17 cellular contexts compared by ENCODE assay signal in the genomic region with DNA sequence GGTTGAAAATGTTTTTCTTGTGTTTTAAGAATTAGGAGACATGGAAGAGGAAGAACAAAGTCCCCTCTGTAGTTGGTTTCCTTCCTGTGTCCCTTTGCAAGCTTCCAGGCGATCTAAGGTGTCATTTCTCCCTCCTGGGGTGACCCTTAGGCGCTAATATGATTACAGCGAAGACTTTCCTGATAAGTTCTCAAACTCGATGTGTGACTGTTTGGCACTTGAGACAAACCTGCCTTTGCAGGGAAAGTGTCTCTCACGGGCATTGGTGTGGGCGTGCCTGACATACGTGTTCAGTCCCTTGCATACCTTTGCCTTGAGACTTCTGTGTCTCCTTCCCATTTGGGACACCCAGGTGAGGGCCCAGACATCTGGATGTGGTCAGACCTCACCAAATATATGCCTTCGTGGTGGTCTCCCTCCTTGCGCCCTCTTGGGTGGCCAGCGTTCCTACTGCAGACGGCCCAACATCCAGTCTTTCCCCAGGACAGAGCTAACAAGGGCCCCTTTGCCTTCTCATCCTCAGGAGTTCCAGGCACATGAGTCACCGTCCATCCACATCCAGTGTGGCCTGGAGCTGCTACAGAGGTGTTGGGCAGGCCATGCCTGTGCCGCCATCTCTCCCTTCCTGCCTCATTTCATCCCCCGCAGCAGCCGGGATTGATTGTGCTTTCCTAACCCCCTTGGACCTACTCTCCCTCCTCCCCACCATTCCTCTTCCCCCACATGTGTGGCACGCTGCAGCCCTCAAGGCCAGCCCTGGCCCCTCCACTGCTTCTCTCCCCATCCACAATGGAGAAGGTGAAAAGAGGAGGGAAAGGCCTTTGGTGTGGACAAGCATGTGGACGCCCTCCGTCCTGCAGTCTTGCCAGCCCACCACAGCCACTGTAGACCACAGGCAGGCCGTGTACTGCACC. TPM values are rescaled to one million over a fixed set of nuclear protein-coding genes. Genes with fewer than 3 reads are reported as not detected.
DNase-seq lines count a peak whose midpoint lies in the region; ATAC-seq, FAIRE-seq and TF ChIP-seq lines count a peak whose summit lies in the region.
"Had no signal": no experiment of that assay in that cellular context is flagged by ENCODE, and none has a peak within 500 bp of the region (broad histone marks: within the 10 kb centered on the region; RNA-seq: fewer than 3 reads in every experiment).

No MANE protein-coding gene starts in this region.

- no peak overlapping the region for H3K27ac Mint-ChIP-seq in T-helper 17 cell

- H3K79me2 ChIP-seq in HepG2 (ENCODE audit: insufficient read depth, low read length): peaks cover 15% of the 10 kb centered on the region
- peaks cover 15% of the 10 kb centered on the region for H3K79me2 ChIP-seq in hepatocyte

- no peak for TF ChIP-seq RAD21 in HepG2 (CRISPR knock-in tag; IDR thresholded peaks at IDR 0.05)

- H3K4me1 Mint-ChIP-seq in T-helper 17 cell: peaks cover 20% of the 10 kb centered on the region

- no peak overlapping the region for H3K4me2 ChIP-seq in HepG2 (ENCODE audit: low read depth, low read length)
- no peak overlapping the region for H3K4me2 ChIP-seq in hepatocyte

- TF ChIP-seq EP300 in HepG2 (IDR thresholded peaks at IDR 0.05; ENCODE audit: low read depth in 2 of 2, low read length in 2 of 2) (no peak), HepG2 (CRISPR knock-in tag; IDR thresholded peaks at IDR 0.05; ENCODE audit: borderline replicate concordance) (no peak), transverse colon (IDR thresholded peaks at IDR 0.05; ENCODE audit: low read depth) (no peak)

- FAIRE-seq in HepG2 (lab: Jason Lieb, UNC): no peak
- FAIRE-seq: endometrium, pancreas had no signal

- CTCF ChIA-PET in HepG2 (lab: Yijun Ruan, JAX; ENCODE audit: low intra/inter-chr PET ratio, low total read pairs): no interaction called here

- intact Hi-C loops in HepG2 (cut with micrococcal nuclease; ENCODE audit: unreplicated experiment): no loop called here
- intact Hi-C loops in right lobe of liver (cut with DNase I): no loop called here
- intact Hi-C loops in transverse colon (cut with DNase I; ENCODE audit: low total_unique reads): no loop called here

- H3K9me2 ChIP-seq in hepatocyte (replicated peaks; ENCODE audit: insufficient read depth): no peaks in the 10 kb centered on the region

- no peak for TF ChIP-seq CTCF in HepG2 (CRISPR knock-in tag; IDR thresholded peaks at IDR 0.05)
- TF ChIP-seq CTCF in right lobe of liver (IDR thresholded peaks at IDR 0.05): no peak
- TF ChIP-seq CTCF in fibroblast of villous mesenchyme (IDR thresholded peaks at IDR 0.05; ENCODE audit: insufficient read depth, low read depth, low read length): no peak
- TF ChIP-seq CTCF in WERI-Rb-1 (IDR thresholded peaks at IDR 0.05; ENCODE audit: low read depth, low read length): no peak
- no peak for TF ChIP-seq CTCF in hepatocyte (IDR thresholded peaks at IDR 0.05; ENCODE audit: poor library complexity)
- TF ChIP-seq CTCF in transverse colon (IDR thresholded peaks at IDR 0.05): no peak

- 0 out of 2 replicates have a peak, but pooled peaks cover 5% of the 10 kb centered on the region for H4K20me1 ChIP-seq in HepG2 (ENCODE audit: insufficient read depth, low read length)
- H4K20me1 ChIP-seq in hepatocyte (ENCODE audit: insufficient read depth, poor library complexity, severe bottlenecking): peaks cover 3% of the 10 kb centered on the region

- H3K36me3 ChIP-seq in HepG2 (replicated peaks in 1 of 2; ENCODE audit: control insufficient read depth in 1 of 2, insufficient read depth in 2 of 2, low read length in 2 of 2): peaks cover 18 to 54% of the 10 kb centered on the region in 2 experiments; a peak in 4 of 5 replicates
- peaks cover 2 to 40% (median 5%) of the 10 kb centered on the region in 4 donors for H3K36me3 ChIP-seq in right lobe of liver
- peaks cover 70% of the 10 kb centered on the region for H3K36me3 ChIP-seq in WERI-Rb-1
- H3K36me3 ChIP-seq in hepatocyte (replicated peaks; ENCODE audit: insufficient read depth, low read depth): no peaks in the 10 kb centered on the region
- peaks cover 0 to 46% (median 10%) of the 10 kb centered on the region in 4 donors for H3K36me3 ChIP-seq in transverse colon

- ATAC-seq in HepG2 (no peak), right lobe of liver (no peak), T-helper 17 cell (no peak)
- ATAC-seq: lower lobe of right lung, pancreas had no signal

- BruUV-seq in HepG2 (replicated peaks; lab: Mats Ljungman, UMichigan): no TSS peak

- TF ChIP-seq POLR2A in HepG2 (IDR thresholded peaks at IDR 0.05; ENCODE audit: insufficient read depth in 1 of 2, low read depth in 2 of 2, low read length in 2 of 2) (no peak), right lobe of liver (IDR thresholded peaks at IDR 0.05) (no peak), transverse colon (IDR thresholded peaks at IDR 0.05) (no peak)

- POLR2A ChIA-PET in HepG2 (lab: Yijun Ruan, JAX): no interaction called here

- no peaks in the 10 kb centered on the region for H3K27me3 Mint-ChIP-seq in T-helper 17 cell

- H3K9ac ChIP-seq in HepG2 (ENCODE audit: insufficient read depth, low read depth, low read length): no peak overlapping the region

- H3K4me3 Mint-ChIP-seq in T-helper 17 cell: peak overlapping the region; percentile 31

- H2AFZ ChIP-seq in HepG2 (ENCODE audit: low read length): no peak overlapping the region
- H2AFZ ChIP-seq in hepatocyte: no peak overlapping the region

- 99% methylated on average over 19 of the region's 19 CpGs for WGBS in HepG2 (ENCODE audit: low lambda C conversion rate)
- WGBS in right lobe of liver (ENCODE audit: insufficient coverage, low coverage, low lambda C conversion rate, missing lambda C conversion rate): 88% methylated on average over 11 of the region's 19 CpGs
- 86% methylated on average over 19 of the region's 19 CpGs for WGBS in hepatocyte (ENCODE audit: low lambda C conversion rate, missing lambda C conversion rate)
- 93% methylated on average over 19 of the region's 19 CpGs; no CpG with 5 or more reads in 1 of the 2 donors for WGBS in transverse colon (ENCODE audit: low coverage in 1 of 2), 2 donors

- H3K9me3 ChIP-seq in HepG2 (ENCODE audit: low read length): no peaks in the 10 kb centered on the region
- no peaks in the 10 kb centered on the region for H3K9me3 ChIP-seq in right lobe of liver
- no peaks in the 10 kb centered on the region for H3K9me3 ChIP-seq in T-helper 17 cell (ENCODE audit: control insufficient read depth, low read length, poor library complexity, severe bottlenecking)
- H3K9me3 ChIP-seq in WERI-Rb-1 (ENCODE audit: severe bottlenecking): no peaks in the 10 kb centered on the region
- H3K9me3 ChIP-seq in hepatocyte (ENCODE audit: low read depth): no peaks in the 10 kb centered on the region
- no peaks in the 10 kb centered on the region for H3K9me3 ChIP-seq in transverse colon
- H3K9me3 ChIP-seq: lower lobe of right lung, pancreas, upper lobe of left lung had no signal

- no peak overlapping the region for H3K27ac ChIP-seq in HepG2 (ENCODE audit: extremely low read length, insufficient read depth, low read length)
- H3K27ac ChIP-seq in right lobe of liver: no peak overlapping the region
- H3K27ac ChIP-seq in WERI-Rb-1: no peak overlapping the region
- no peak overlapping the region for H3K27ac ChIP-seq in hepatocyte
- no peak overlapping the region for H3K27ac ChIP-seq in transverse colon
- H3K27ac ChIP-seq: lower lobe of right lung, pancreas, SK-N-MC, upper lobe of left lung had no signal

- peaks cover 10% of the 10 kb centered on the region for H3K4me1 ChIP-seq in HepG2 (ENCODE audit: insufficient read depth, low read length)
- peaks cover 0 to 8% (median 3%) of the 10 kb centered on the region in 4 donors for H3K4me1 ChIP-seq in right lobe of liver
- H3K4me1 ChIP-seq in hepatocyte (ENCODE audit: insufficient read depth): peaks cover 11% of the 10 kb centered on the region
- peaks cover 3 to 17% (median 12%) of the 10 kb centered on the region in 4 donors for H3K4me1 ChIP-seq in transverse colon

- H3K27me3 ChIP-seq in HepG2 (ENCODE audit: control insufficient read depth in 1 of 2, insufficient read depth in 2 of 2, low read length in 2 of 2): no peaks in the 10 kb centered on the region; a peak in 1 of 5 replicates
- H3K27me3 ChIP-seq in right lobe of liver: no peaks in the 10 kb centered on the region
- no peaks in the 10 kb centered on the region for H3K27me3 ChIP-seq in WERI-Rb-1 (ENCODE audit: insufficient read depth, low read depth, severe bottlenecking)
- H3K27me3 ChIP-seq in hepatocyte: no peaks in the 10 kb centered on the region
- no peaks in the 10 kb centered on the region for H3K27me3 ChIP-seq in transverse colon
- H3K27me3 ChIP-seq: pancreas, upper lobe of left lung had no signal

- DNase-seq in HepG2 (ENCODE audit: low spot score): no peak
- no peak for DNase-seq in right lobe of liver
- no peak for DNase-seq in T-helper 17 cell
- peak; percentile 38 for DNase-seq in fibroblast of villous mesenchyme (ENCODE audit: low read depth)
- DNase-seq in WERI-Rb-1: no peak
- no peak for DNase-seq in SHP77 treated with DMSO at 0.1 percent for 48 hours (lab: John Stamatoyannopoulos, UW)
- DNase-seq in hepatocyte (ENCODE audit: low spot score): no peak
- no peak for DNase-seq in transverse colon
- DNase-seq: activated T-cell treated with anti-CD3 and anti-CD28 coated beads, Interleukin-2, amount 50 U/mL, for 1 hour; aorta; lower lobe of right lung; NCI-H69; stimulated activated CD8-positive, alpha-beta memory T cell treated with anti-CD3 and anti-CD28 coated beads, Interleukin-4, amount 100 ng/mL, for 48 hours; upper lobe of left lung had no signal

- H3K4me3 ChIP-seq in HepG2 (replicated peaks in 1 of 3; ENCODE audit: insufficient read depth in 1 of 3, low read depth in 2 of 3, low read length in 3 of 3) (no peak overlapping the region), right lobe of liver (no peak overlapping the region), fibroblast of villous mesenchyme (ENCODE audit: low read depth, low read length) (no peak overlapping the region), WERI-Rb-1 (ENCODE audit: low read depth, low read length) (no peak overlapping the region), hepatocyte (no peak overlapping the region), transverse colon (no peak overlapping the region)
- H3K4me3 ChIP-seq: lower lobe of right lung, pancreas, SK-N-MC, upper lobe of left lung had no signal

- peaks cover 5% of the 10 kb centered on the region for H3K36me3 Mint-ChIP-seq in T-helper 17 cell (ENCODE audit: low read depth)

- in situ Hi-C loops in HepG2 (cut with HindIII; ENCODE audit: extremely low pct_ligation_motif_present, low pct_unique_long_range_greater_than_20kb) (no loop called here), transverse colon (cut with MboI; ENCODE audit: low pct_ligation_motif_present in 1 of 4, low pct_unique_long_range_greater_than_20kb in 1 of 4, low sequenced_read_pairs in 3 of 4) (no loop called here)

RNA-seq across cellular contexts. Expression of gene JPT2, which starts 3.1 kb away (rescaled TPM):
- 89.4 and 127 TPM in 2 replicates for total RNA-seq in HepG2 (2016; rRNA removed; fragmentation: Illumina TruSeq; extraction: Trizol)
- total RNA-seq in HepG2 (2016; cell fraction: cytosol; rRNA removed; fragmentation: Illumina TruSeq; extraction: Trizol; ENCODE audit: low read depth): 11.5 and 13.4 TPM in 2 replicates
- 91.5 and 117 TPM in 2 replicates for total RNA-seq in HepG2 (2016; cell fraction: insoluble cytoplasmic fraction; rRNA removed; fragmentation: Illumina TruSeq; extraction: Trizol)
- total RNA-seq in HepG2 (2016; cell fraction: membrane; rRNA removed; fragmentation: Illumina TruSeq; extraction: Trizol): 52.3 and 54.3 TPM in 2 replicates
- 37.4 and 43.4 TPM in 2 replicates for total RNA-seq in HepG2 (2016; cell fraction: nucleus; rRNA removed; fragmentation: Illumina TruSeq; extraction: Trizol)
- 52.5 and 53.5 TPM in 2 replicates for polyA plus RNA-seq in HepG2 (2011; rRNA removed)
- polyA plus RNA-seq in HepG2 (2011; cell fraction: cytosol; rRNA removed): 36.8 and 43.8 TPM in 2 replicates
- polyA plus RNA-seq in HepG2 (2011; cell fraction: nucleus; rRNA removed): 36.7 and 43.7 TPM in 2 replicates
- polyA plus RNA-seq in HepG2 (2012): 50.1 and 68.5 TPM in 2 replicates
- polyA plus RNA-seq in HepG2 (2016; cell fraction: cytosol; fragmentation: Illumina TruSeq; extraction: Trizol; ENCODE audit: low read depth): 14.3 TPM in 2 replicates
- polyA plus RNA-seq in HepG2 (2016; cell fraction: insoluble cytoplasmic fraction; fragmentation: Illumina TruSeq; extraction: Trizol; ENCODE audit: low read depth): 154 and 168 TPM in 2 replicates
- 39.8 and 39.9 TPM in 2 replicates for polyA plus RNA-seq in HepG2 (2016; cell fraction: membrane; fragmentation: Illumina TruSeq; extraction: Trizol; ENCODE audit: low read depth)
- 63.6 and 72.2 TPM in 2 replicates for polyA plus RNA-seq in HepG2 (2016; cell fraction: nucleus; fragmentation: Illumina TruSeq; extraction: Trizol; ENCODE audit: insufficient read depth, low read depth)
- polyA minus RNA-seq in HepG2 (2011; rRNA and poly(A)+ RNA removed; ENCODE audit: low replicate concordance): 35.4 and 60.1 TPM in 2 replicates
- polyA minus RNA-seq in HepG2 (2011; cell fraction: cytosol; rRNA and poly(A)+ RNA removed): 24.4 and 29.2 TPM in 2 replicates
- 24.2 and 25.5 TPM in 2 replicates for polyA minus RNA-seq in HepG2 (2011; cell fraction: nucleus; rRNA and poly(A)+ RNA removed)
- total RNA-seq in right lobe of liver: 10 to 100 TPM; 31.0 to 47.7 (median 38.7) TPM
- 10 to 100 TPM; 11.6 to 14.4 TPM for total RNA-seq in T-helper 17 cell
- 39.3 and 61.7 TPM in 2 replicates for total RNA-seq in fibroblast of villous mesenchyme
- 52.0 and 56.1 TPM in 2 replicates for total RNA-seq in hepatocyte
- 7.8 and 9.2 TPM in 2 replicates for polyA plus RNA-seq in hepatocyte
- total RNA-seq in transverse colon: 10 to 100 TPM; 12.0 to 31.5 (median 25.1) TPM

RNA-seq across cellular contexts. Expression of gene MAPK8IP3, which starts 31.0 kb away (rescaled TPM):
- total RNA-seq in HepG2 (2016; rRNA removed; fragmentation: Illumina TruSeq; extraction: Trizol): 3.6 and 25.1 TPM in 2 replicates
- 9.0 and 11.0 TPM in 2 replicates for total RNA-seq in HepG2 (2016; cell fraction: cytosol; rRNA removed; fragmentation: Illumina TruSeq; extraction: Trizol; ENCODE audit: low read depth)
- total RNA-seq in HepG2 (2016; cell fraction: insoluble cytoplasmic fraction; rRNA removed; fragmentation: Illumina TruSeq; extraction: Trizol): 3.3 and 29.8 TPM in 2 replicates
- total RNA-seq in HepG2 (2016; cell fraction: membrane; rRNA removed; fragmentation: Illumina TruSeq; extraction: Trizol): 3.8 and 4.5 TPM in 2 replicates
- 45.6 and 52.7 TPM in 2 replicates for total RNA-seq in HepG2 (2016; cell fraction: nucleus; rRNA removed; fragmentation: Illumina TruSeq; extraction: Trizol)
- polyA plus RNA-seq in HepG2 (2011; rRNA removed): 41.7 and 65.8 TPM in 2 replicates
- polyA plus RNA-seq in HepG2 (2011; cell fraction: cytosol; rRNA removed): 5.6 and 10.1 TPM in 2 replicates
- 653 and 865 TPM in 2 replicates for polyA plus RNA-seq in HepG2 (2011; cell fraction: nucleus; rRNA removed)
- polyA plus RNA-seq in HepG2 (2012): 43.5 and 49.9 TPM in 2 replicates
- 0.76 and 0.97 TPM in 2 replicates for polyA plus RNA-seq in HepG2 (2016; cell fraction: cytosol; fragmentation: Illumina TruSeq; extraction: Trizol; ENCODE audit: low read depth)
- polyA plus RNA-seq in HepG2 (2016; cell fraction: insoluble cytoplasmic fraction; fragmentation: Illumina TruSeq; extraction: Trizol; ENCODE audit: low read depth): 3.3 and 4.5 TPM in 2 replicates
- 1.8 and 2.1 TPM in 2 replicates for polyA plus RNA-seq in HepG2 (2016; cell fraction: membrane; fragmentation: Illumina TruSeq; extraction: Trizol; ENCODE audit: low read depth)
- 244 and 279 TPM in 2 replicates for polyA plus RNA-seq in HepG2 (2016; cell fraction: nucleus; fragmentation: Illumina TruSeq; extraction: Trizol; ENCODE audit: insufficient read depth, low read depth)
- polyA minus RNA-seq in HepG2 (2011; rRNA and poly(A)+ RNA removed; ENCODE audit: low replicate concordance): 15.0 and 33.9 TPM in 2 replicates
- polyA minus RNA-seq in HepG2 (2011; cell fraction: cytosol; rRNA and poly(A)+ RNA removed): 4.7 and 4.8 TPM in 2 replicates
- polyA minus RNA-seq in HepG2 (2011; cell fraction: nucleus; rRNA and poly(A)+ RNA removed): 92.2 and 93.0 TPM in 2 replicates
- 10 to 100 TPM in 5 of 6 experiments, 1 to 10 TPM in 1; 8.7 to 37.3 (median 23.0) TPM for total RNA-seq in right lobe of liver
- 100 to 1,000 TPM; 221 to 247 TPM for total RNA-seq in T-helper 17 cell
- 37.1 and 61.5 TPM in 2 replicates for total RNA-seq in fibroblast of villous mesenchyme
- 25.4 and 42.3 TPM in 2 replicates for total RNA-seq in hepatocyte
- 44.9 and 71.9 TPM in 2 replicates for polyA plus RNA-seq in hepatocyte
- total RNA-seq in transverse colon: 100 to 1,000 TPM in 2 of 4 donors, 10 to 100 TPM in 2; 74.0 to 250 (median 138) TPM
